In genomic region chr9:132151118-132151517, GRCh38 we compare ENCODE assay signal across 37 cellular contexts.
"Had no signal": no experiment of that assay in that cellular context is flagged by ENCODE, and none has a peak within 500 bp of the region (broad histone marks: within the 10 kb centered on the region; RNA-seq: fewer than 3 reads in every experiment).

No MANE protein-coding gene starts in this region.

- DNase-seq: activated B cell treated with CpG ODN at 0.5 μM for 24 hours; activated CD4-positive, alpha-beta memory T cell treated with anti-CD3 and anti-CD28 coated beads for 36 hours; activated CD4-positive, alpha-beta T cell treated with anti-CD3 and anti-CD28 coated beads for 4 hours; activated CD4-positive, alpha-beta T cell treated with anti-CD3 and anti-CD28 coated beads, Interleukin-2, amount 10 ng/mL, durations not matched to agents 24 days and 14 days; activated CD4-positive, alpha-beta T cell treated with anti-CD3 and anti-CD28 coated beads, Interleukin-2, amount 50 U/mL, for 1 hour; activated CD4-positive, alpha-beta T cell treated with anti-CD3 and anti-CD28 coated beads, Interleukin-2, amount 50 U/mL, for 4 hours; activated CD4-positive, CD25-positive, alpha-beta regulatory T cell treated with anti-CD3 and anti-CD28 coated beads, Interleukin-2, amount 50 U/mL, for 72 hours; activated CD8-positive, alpha-beta memory T cell treated with anti-CD3 and anti-CD28 coated beads, Interleukin-2, amount 50 U/mL, for 4 hours; activated CD8-positive, alpha-beta T cell treated with anti-CD3 and anti-CD28 coated beads for 36 hours; activated effector memory CD4-positive, alpha-beta T cell treated with anti-CD3 and anti-CD28 coated beads, Interleukin-2, amount 50 U/mL, for 16 hours; activated gamma-delta T cell treated with Interleukin-2 at 50 U/mL for 16 hours; activated naive CD4-positive, alpha-beta T cell; activated naive CD4-positive, alpha-beta T cell treated with anti-CD3 and anti-CD28 coated beads for 36 hours; activated naive CD4-positive, alpha-beta T cell treated with anti-CD3 and anti-CD28 coated beads, Interleukin-2, amount 50 U/mL, for 16 hours; activated naive CD8-positive, alpha-beta T cell treated with anti-CD3 and anti-CD28 coated beads for 36 hours; activated T-cell treated with anti-CD3 and anti-CD28 coated beads for 4 hours; activated T-cell treated with anti-CD3 and anti-CD28 coated beads, Interleukin-2, amount 50 U/mL, for 1 hour; activated T-cell treated with anti-CD3 and anti-CD28 coated beads, Interleukin-2, amount 50 U/mL, for 4 hours; activated T-cell treated with anti-CD3 and anti-CD28 coated beads, Interleukin-2, amount 50 U/mL, for 72 hours; adrenal gland; amniotic stem cell; aorta; body of pancreas; brain microvascular endothelial cell; central memory CD4-positive, alpha-beta T cell; T-helper 1 cell; T-helper 2 cell; T-helper 9 cell had no signal

- H3K4me3 Mint-ChIP-seq: activated B cell treated with CpG ODN at 0.5 μM for 24 hours; activated CD4-positive, alpha-beta memory T cell treated with anti-CD3 and anti-CD28 coated beads for 36 hours; activated CD4-positive, alpha-beta T cell treated with anti-CD3 and anti-CD28 coated beads, Interleukin-2, amount 10 ng/mL, durations not matched to agents 24 days and 14 days; activated CD8-positive, alpha-beta T cell treated with anti-CD3 and anti-CD28 coated beads for 36 hours; activated naive CD4-positive, alpha-beta T cell treated with anti-CD3 and anti-CD28 coated beads for 36 hours; activated naive CD8-positive, alpha-beta T cell treated with anti-CD3 and anti-CD28 coated beads for 36 hours; activated T-cell treated with anti-CD3 and anti-CD28 coated beads, Interleukin-2, amount 50 U/mL, for 4 hours; activated T-cell treated with anti-CD3 and anti-CD28 coated beads, Interleukin-2, amount 50 U/mL, for 72 hours; activated T-helper 1 cell treated with anti-CD3 and anti-CD28 coated beads, Interleukin-12 subunit alpha, Interleukin-12 subunit beta, Interleukin-2, Interleukin-4 antibody, amounts not matched to agents 30 ng/mL and 10 ng/mL and 1 ng/mL, durations not matched to agents 14 hours and 24 hours and 36 hours; activated T-helper 17 cell treated with anti-CD3 and anti-CD28 coated beads, Interleukin-2, amount 50 U/mL, for 72 hours; T-helper 1 cell treated with Interleukin-12 subunit alpha and Interleukin-12 subunit beta and Interleukin-4 antibody, amounts not matched to agents 30 μg/mL and 1 μg/mL, for 36 hours; T-helper 2 cell treated with Interferon-gamma antibody and Interleukin-4, amounts not matched to agents 5 μg/mL and 100 μg/mL, for 36 hours had no signal

- H3K27ac ChIP-seq: adrenal gland, body of pancreas, brain microvascular endothelial cell, breast epithelium, VCaP had no signal

- H3K9me3 Mint-ChIP-seq: activated B cell treated with CpG ODN at 0.5 μM for 24 hours; activated CD4-positive, alpha-beta memory T cell treated with anti-CD3 and anti-CD28 coated beads for 36 hours; activated CD4-positive, alpha-beta T cell treated with anti-CD3 and anti-CD28 coated beads, Interleukin-2, amount 10 ng/mL, durations not matched to agents 24 days and 14 days; activated CD8-positive, alpha-beta T cell treated with anti-CD3 and anti-CD28 coated beads for 36 hours; activated naive CD4-positive, alpha-beta T cell treated with anti-CD3 and anti-CD28 coated beads for 36 hours; activated naive CD4-positive, alpha-beta T cell treated with anti-CD3 and anti-CD28 coated beads, Interleukin-2, amount 50 U/mL, for 72 hours; activated naive CD8-positive, alpha-beta T cell treated with anti-CD3 and anti-CD28 coated beads for 36 hours; activated T-cell treated with anti-CD3 and anti-CD28 coated beads, Interleukin-2, amount 50 U/mL, for 4 hours; activated T-cell treated with anti-CD3 and anti-CD28 coated beads, Interleukin-2, amount 50 U/mL, for 72 hours; activated T-helper 1 cell treated with anti-CD3 and anti-CD28 coated beads, Interleukin-12 subunit alpha, Interleukin-12 subunit beta, Interleukin-2, Interleukin-4 antibody, amounts not matched to agents 30 ng/mL and 10 ng/mL and 1 ng/mL, durations not matched to agents 14 hours and 24 hours and 36 hours; activated T-helper 17 cell treated with anti-CD3 and anti-CD28 coated beads, Interleukin-2, amount 50 U/mL, for 72 hours; T-helper 1 cell treated with Interleukin-12 subunit alpha and Interleukin-12 subunit beta and Interleukin-4 antibody, amounts not matched to agents 30 μg/mL and 1 μg/mL, for 36 hours; T-helper 2 cell treated with Interferon-gamma antibody and Interleukin-4, amounts not matched to agents 5 μg/mL and 100 μg/mL, for 36 hours had no signal

- H3K36me3 Mint-ChIP-seq: activated CD4-positive, alpha-beta memory T cell treated with anti-CD3 and anti-CD28 coated beads for 36 hours; activated naive CD4-positive, alpha-beta T cell treated with anti-CD3 and anti-CD28 coated beads, Interleukin-2, amount 50 U/mL, for 72 hours; activated naive CD8-positive, alpha-beta T cell treated with anti-CD3 and anti-CD28 coated beads for 36 hours had no signal

- H3K4me3 ChIP-seq: adrenal gland, body of pancreas, breast epithelium had no signal

- FAIRE-seq: astrocyte, TTC549 had no signal

- ATAC-seq: activated CD8-positive, alpha-beta T cell treated with anti-CD3 and anti-CD28 coated beads for 36 hours; activated naive CD4-positive, alpha-beta T cell treated with anti-CD3 and anti-CD28 coated beads, Interleukin-2, amount 50 U/mL, for 72 hours; activated T-cell treated with anti-CD3 and anti-CD28 coated beads, Interleukin-2, amount 50 U/mL, for 4 hours; activated T-cell treated with anti-CD3 and anti-CD28 coated beads, Interleukin-2, amount 50 U/mL, for 72 hours; activated T-helper 17 cell treated with anti-CD3 and anti-CD28 coated beads, Interleukin-2, amount 50 U/mL, for 72 hours; body of pancreas had no signal

- H3K4me1 ChIP-seq: adrenal gland, body of pancreas, breast epithelium had no signal

- H3K4me1 Mint-ChIP-seq: activated B cell treated with CpG ODN at 0.5 μM for 24 hours; activated naive CD8-positive, alpha-beta T cell treated with anti-CD3 and anti-CD28 coated beads for 36 hours; activated T-helper 17 cell treated with anti-CD3 and anti-CD28 coated beads, Interleukin-2, amount 50 U/mL, for 72 hours had no signal

- H3K27ac Mint-ChIP-seq: activated B cell treated with CpG ODN at 0.5 μM for 24 hours; activated CD4-positive, alpha-beta memory T cell treated with anti-CD3 and anti-CD28 coated beads for 36 hours; activated CD4-positive, alpha-beta T cell treated with anti-CD3 and anti-CD28 coated beads, Interleukin-2, amount 10 ng/mL, durations not matched to agents 24 days and 14 days; activated CD8-positive, alpha-beta T cell treated with anti-CD3 and anti-CD28 coated beads for 36 hours; activated naive CD4-positive, alpha-beta T cell treated with anti-CD3 and anti-CD28 coated beads for 36 hours; activated naive CD4-positive, alpha-beta T cell treated with anti-CD3 and anti-CD28 coated beads, Interleukin-2, amount 50 U/mL, for 72 hours; activated naive CD8-positive, alpha-beta T cell treated with anti-CD3 and anti-CD28 coated beads for 36 hours; activated T-cell treated with anti-CD3 and anti-CD28 coated beads, Interleukin-2, amount 50 U/mL, for 72 hours; activated T-helper 1 cell treated with anti-CD3 and anti-CD28 coated beads, Interleukin-12 subunit alpha, Interleukin-12 subunit beta, Interleukin-2, Interleukin-4 antibody, amounts not matched to agents 30 ng/mL and 10 ng/mL and 1 ng/mL, durations not matched to agents 14 hours and 24 hours and 36 hours; activated T-helper 17 cell treated with anti-CD3 and anti-CD28 coated beads, Interleukin-2, amount 50 U/mL, for 72 hours; T-helper 1 cell treated with Interleukin-12 subunit alpha and Interleukin-12 subunit beta and Interleukin-4 antibody, amounts not matched to agents 30 μg/mL and 1 μg/mL, for 36 hours; T-helper 2 cell treated with Interferon-gamma antibody and Interleukin-4, amounts not matched to agents 5 μg/mL and 100 μg/mL, for 36 hours had no signal

- H3K9me3 ChIP-seq: adrenal gland, body of pancreas, breast epithelium had no signal

- H3K36me3 ChIP-seq: adrenal gland, brain microvascular endothelial cell, breast epithelium had no signal
